ENCODE assay signal across 20 cellular contexts in genomic region chr5:80739057-80739456, GRCh38.
"Had no signal": no experiment of that assay in that cellular context is flagged by ENCODE, and none has a peak within 500 bp of the region (broad histone marks: within the 10 kb centered on the region; RNA-seq: fewer than 3 reads in every experiment).

No MANE protein-coding gene starts in this region.

- H3K9me3 ChIP-seq: esophagus muscularis mucosa, gastroesophageal sphincter, mucosa of descending colon, neutrophil, spleen, thyroid gland had no signal

- H3K79me2 ChIP-seq: parathyroid adenoma had no signal

- H3K4me3 ChIP-seq: esophagus muscularis mucosa, gastroesophageal sphincter, heart left ventricle, mucosa of descending colon, spleen, thyroid gland had no signal

- H3K27me3 Mint-ChIP-seq: dendritic cell treated with granulocyte-macrophage colony-stimulating factor and Interleukin-4, amounts not matched to agents 40 ng/mL and 50 ng/mL, for 4 days; naive thymus-derived CD8-positive, alpha-beta T cell had no signal

- H3K4me1 ChIP-seq: esophagus muscularis mucosa, gastroesophageal sphincter, parathyroid adenoma, thyroid gland had no signal

- H3K4me3 Mint-ChIP-seq: activated T-cell treated with anti-CD3 and anti-CD28 coated beads, Interleukin-2, amount 50 U/mL, for 72 hours; dendritic cell treated with granulocyte-macrophage colony-stimulating factor and Interleukin-4, amounts not matched to agents 40 ng/mL and 50 ng/mL, for 4 days; naive thymus-derived CD8-positive, alpha-beta T cell; T-helper 1 cell treated with Interleukin-12 subunit alpha and Interleukin-12 subunit beta and Interleukin-4 antibody, amounts not matched to agents 30 μg/mL and 1 μg/mL, for 36 hours had no signal

- H3K9ac ChIP-seq: parathyroid adenoma had no signal

- DNase-seq: activated CD4-positive, alpha-beta T cell treated with anti-CD3 and anti-CD28 coated beads for 1 hour; activated gamma-delta T cell treated with Interleukin-2 at 50 U/mL for 16 hours; activated T-cell treated with anti-CD3 and anti-CD28 coated beads, Interleukin-2, amount 50 U/mL, for 72 hours; effector CD8-positive, alpha-beta T cell; heart left ventricle; mesenchymal stem cell; mucosa of descending colon; naive thymus-derived CD8-positive, alpha-beta T cell; spleen; stimulated activated CD8-positive, alpha-beta memory T cell treated with anti-CD3 and anti-CD28 coated beads, Interleukin-4, amount 100 ng/mL, for 48 hours; stimulated activated naive CD4-positive, alpha-beta T cell; thyroid gland; WERI-Rb-1 had no signal

- ATAC-seq: activated naive CD4-positive, alpha-beta T cell treated with anti-CD3 and anti-CD28 coated beads, Interleukin-2, amount 50 U/mL, for 72 hours; activated T-cell treated with anti-CD3 and anti-CD28 coated beads, Interleukin-2, amount 50 U/mL, for 72 hours; gastroesophageal sphincter; heart left ventricle; mucosa of descending colon; naive thymus-derived CD8-positive, alpha-beta T cell had no signal

- H2AFZ ChIP-seq: parathyroid adenoma had no signal

- H3K27me3 ChIP-seq: esophagus muscularis mucosa, gastroesophageal sphincter, heart left ventricle, neutrophil, spleen, thyroid gland had no signal

- H3K9me3 Mint-ChIP-seq: activated naive CD4-positive, alpha-beta T cell treated with anti-CD3 and anti-CD28 coated beads, Interleukin-2, amount 50 U/mL, for 72 hours; activated T-cell treated with anti-CD3 and anti-CD28 coated beads, Interleukin-2, amount 50 U/mL, for 72 hours; dendritic cell treated with granulocyte-macrophage colony-stimulating factor and Interleukin-4, amounts not matched to agents 40 ng/mL and 50 ng/mL, for 4 days; T-helper 1 cell treated with Interleukin-12 subunit alpha and Interleukin-12 subunit beta and Interleukin-4 antibody, amounts not matched to agents 30 μg/mL and 1 μg/mL, for 36 hours had no signal

- H3K27ac ChIP-seq: esophagus muscularis mucosa, gastroesophageal sphincter, heart left ventricle, neutrophil, parathyroid adenoma, thyroid gland, WERI-Rb-1 had no signal

- H3K27ac Mint-ChIP-seq: dendritic cell treated with granulocyte-macrophage colony-stimulating factor and Interleukin-4, amounts not matched to agents 40 ng/mL and 50 ng/mL, for 4 days; T-helper 1 cell treated with Interleukin-12 subunit alpha and Interleukin-12 subunit beta and Interleukin-4 antibody, amounts not matched to agents 30 μg/mL and 1 μg/mL, for 36 hours had no signal
